In the genomic region with DNA sequence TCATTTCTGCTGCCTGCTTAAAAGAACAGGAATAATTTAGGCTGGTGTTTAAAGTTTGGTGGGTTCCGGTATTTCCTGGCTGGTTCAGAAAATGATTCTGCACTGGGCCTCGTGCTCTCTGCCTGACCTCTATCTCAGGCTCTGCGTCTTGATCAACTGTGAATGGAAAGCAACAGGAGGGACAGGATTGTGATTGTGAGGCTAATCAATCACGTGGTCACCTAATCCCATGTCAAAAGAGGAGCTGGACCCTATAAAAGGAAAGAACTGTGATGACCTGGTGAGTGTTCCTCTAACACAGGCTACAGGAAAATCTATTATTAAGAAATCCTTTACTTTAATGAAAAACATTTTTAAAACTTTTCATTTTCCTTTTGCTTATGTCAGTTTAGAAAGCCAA, we compare ENCODE assay signal across 10 cellular contexts. TPM values are rescaled to one million over a fixed set of nuclear protein-coding genes. Genes with fewer than 3 reads are reported as not detected.
DNase-seq lines count a peak whose midpoint lies in the region; ATAC-seq and TF ChIP-seq lines count a peak whose summit lies in the region.
"Had no signal": no experiment of that assay in that cellular context is flagged by ENCODE, and none has a peak within 500 bp of the region (broad histone marks: within the 10 kb centered on the region; RNA-seq: fewer than 3 reads in every experiment).

Gene DHX32, minus strand, starts transcription at position 101 of the 400 bp plus-strand sequence. CDS start 468 bp downstream, outside the sequence.

- H3K36me3 ChIP-seq in heart left ventricle (peaks cover 0 to 34% (median 13%) of the 10 kb centered on the region in 9 donors), neuronal stem cell (replicated peaks in 1 of 2; ENCODE audit: control insufficient read depth in 2 of 2, insufficient read depth in 2 of 2, low read length in 2 of 2) (peaks cover 3 to 44% of the 10 kb centered on the region in 2 donors)

- H2AK5ac ChIP-seq in neuronal stem cell (ENCODE audit: low read depth, low read length), result no peak within 1 kb of the TSS

- no peaks in the 10 kb centered on the region for H3K27me3 Mint-ChIP-seq in Calu3 (ENCODE audit: unreplicated experiment)
- H3K27me3 Mint-ChIP-seq in activated CD8-positive, alpha-beta T cell treated with anti-CD3 and anti-CD28 coated beads, Interleukin-2, amount 10 ng/mL, durations not matched to agents 7 days and 5 days (ENCODE audit: low read depth), result no peaks in the 10 kb centered on the region

- H3K14ac ChIP-seq in neuronal stem cell (ENCODE audit: low read length), result no peak within 1 kb of the TSS

- no peak within 1 kb of the TSS for H3K23ac ChIP-seq in neuronal stem cell (ENCODE audit: low read depth, low read length, poor library complexity)

- H3K18ac ChIP-seq in neuronal stem cell (ENCODE audit: low read length), result peak within 1 kb of the TSS; percentile 55

- ATAC-seq in activated CD8-positive, alpha-beta T cell treated with anti-CD3 and anti-CD28 coated beads, Interleukin-2, amount 10 ng/mL, durations not matched to agents 7 days and 5 days, result no peak
- ATAC-seq in heart left ventricle (peak; percentile 56 to 83 (median 77)), GM19395 (IDR thresholded peaks at IDR 0.05; ENCODE audit: unreplicated experiment) (no peak), GM21723 (IDR thresholded peaks at IDR 0.05; ENCODE audit: unreplicated experiment) (no peak), HG02610 (IDR thresholded peaks at IDR 0.05; ENCODE audit: unreplicated experiment) (no peak)

- DNase-seq in Calu3 (no peak), heart left ventricle (no peak), neuronal stem cell (ENCODE audit: low spot score) (peak; percentile 87)
- DNase-seq in activated CD8-positive, alpha-beta T cell treated with anti-CD3 and anti-CD28 coated beads, Interleukin-2, amount 10 ng/mL, durations not matched to agents 7 days and 5 days, result no peak
- no peak for DNase-seq in stimulated activated CD4-positive, alpha-beta T cell treated with anti-CD3 and anti-CD28 coated beads, Interleukin-4, amount 100 ng/mL, for 24 hours
- DNase-seq: DMS153, NCI-H1105 treated with DMSO at 0.1 percent for 48 hours had no signal

- no peak within 1 kb of the TSS for H2BK5ac ChIP-seq in neuronal stem cell (ENCODE audit: low read length)

- H3K27ac Mint-ChIP-seq in Calu3 (ENCODE audit: unreplicated experiment), result peak within 1 kb of the TSS; percentile 75
- H3K27ac Mint-ChIP-seq in activated CD8-positive, alpha-beta T cell treated with anti-CD3 and anti-CD28 coated beads, Interleukin-2, amount 10 ng/mL, durations not matched to agents 7 days and 5 days, result no peak within 1 kb of the TSS

- no peak for TF ChIP-seq CTCF in Calu3 (IDR thresholded peaks at IDR 0.05; ENCODE audit: unreplicated experiment)
- no peak for TF ChIP-seq CTCF in heart left ventricle (IDR thresholded peaks at IDR 0.05)

- peaks cover 0 to 36% (median 4%) of the 10 kb centered on the region in 12 donors for H3K4me1 ChIP-seq in heart left ventricle
- H3K4me1 ChIP-seq in neuronal stem cell (ENCODE audit: control insufficient read depth in 2 of 2, insufficient read depth in 1 of 2, low read depth in 1 of 2, low read length in 2 of 2), result peaks cover 7 to 11% of the 10 kb centered on the region in 2 donors

- intact Hi-C loops in Calu3 (cut with micrococcal nuclease; ENCODE audit: unreplicated experiment) (no loop called here), heart left ventricle (cut with DNase I) (no loop called here)

- H3K4me3 Mint-ChIP-seq in Calu3 (ENCODE audit: low read depth, unreplicated experiment), result no peak within 1 kb of the TSS
- H3K4me3 Mint-ChIP-seq in activated CD8-positive, alpha-beta T cell treated with anti-CD3 and anti-CD28 coated beads, Interleukin-2, amount 10 ng/mL, durations not matched to agents 7 days and 5 days, result no peak within 1 kb of the TSS

- peaks cover 0 to 10% (median 7%) of the 10 kb centered on the region in 12 donors for H3K9me3 ChIP-seq in heart left ventricle
- H3K9me3 ChIP-seq in neuronal stem cell (replicated peaks in 1 of 2; ENCODE audit: control insufficient read depth in 2 of 2, insufficient read depth in 1 of 2, low read depth in 1 of 2, low read length in 2 of 2), result peaks cover 3 to 22% of the 10 kb centered on the region in 2 donors

- no peak within 1 kb of the TSS for H2BK120ac ChIP-seq in neuronal stem cell (ENCODE audit: low read depth, low read length)

- peak within 1 kb of the TSS; percentile 34 for H3K4me2 ChIP-seq in neuronal stem cell (ENCODE audit: insufficient read depth, low read length, poor library complexity, severe bottlenecking)

- peak within 1 kb of the TSS; percentile 62 for H2AFZ ChIP-seq in neuronal stem cell (ENCODE audit: low read length)

- peaks cover 37% of the 10 kb centered on the region for H3K4me1 Mint-ChIP-seq in Calu3 (ENCODE audit: low read depth, unreplicated experiment)
- no peaks in the 10 kb centered on the region for H3K4me1 Mint-ChIP-seq in activated CD8-positive, alpha-beta T cell treated with anti-CD3 and anti-CD28 coated beads, Interleukin-2, amount 10 ng/mL, durations not matched to agents 7 days and 5 days (ENCODE audit: low read depth)

- CTCF ChIA-PET in Calu3 (lab: Charles Lee), result no interaction called here
- CTCF ChIA-PET in activated CD8-positive, alpha-beta T cell treated with anti-CD3 and anti-CD28 coated beads, Interleukin-2, amount 10 ng/mL, durations not matched to agents 7 days and 5 days (lab: Charles Lee), result interaction anchor here (1.2 to 1.8 kb wide), 2 partner anchors 12 to 17 kb away, joined by 3 to 8 read pairs; no protein-coding TSS in a partner anchor

- POLR2A ChIA-PET in activated CD8-positive, alpha-beta T cell treated with anti-CD3 and anti-CD28 coated beads, Interleukin-2, amount 10 ng/mL, durations not matched to agents 7 days and 5 days (lab: Charles Lee), result no interaction called here

- 41 to 55% (median 43%) methylated on average over 4 of the region's 4 CpGs for WGBS in heart left ventricle, 4 donors
- no CpG with 5 or more reads among the region's 4 CpGs for WGBS in neuronal stem cell (ENCODE audit: extremely low coverage in 2 of 2, insufficient read length in 2 of 2, insufficient replicate concordance in 1 of 2), 2 donors

- H3K9ac ChIP-seq in neuronal stem cell (ENCODE audit: low read depth, low read length, poor library complexity), result no peak within 1 kb of the TSS

- no peaks in the 10 kb centered on the region for H3K27me3 ChIP-seq in heart left ventricle
- H3K27me3 ChIP-seq in neuronal stem cell (ENCODE audit: control insufficient read depth in 3 of 3, insufficient read depth in 3 of 3, low read depth in 1 of 3, low read length in 3 of 3), result no peaks in the 10 kb centered on the region

- H4K91ac ChIP-seq in neuronal stem cell (ENCODE audit: low read depth, low read length, poor library complexity), result no peak within 1 kb of the TSS

- H3K27ac ChIP-seq in heart left ventricle, result peak within 1 kb of the TSS in 11 of 12 donors; percentile 2 to 74 (median 53)
- H3K27ac ChIP-seq in neuronal stem cell (replicated peaks; ENCODE audit: low read length), result peak within 1 kb of the TSS; percentile 95

- H3K4ac ChIP-seq in neuronal stem cell (ENCODE audit: low read length), result no peak within 1 kb of the TSS

- H3K4me3 ChIP-seq in heart left ventricle (peak within 1 kb of the TSS in 9 of 12 donors; percentile 8 to 36 (median 24)), neuronal stem cell (ENCODE audit: low read length in 2 of 2) (peak within 1 kb of the TSS in 1 of 2 donors; percentile 46)

- no peak for TF ChIP-seq POLR2A in heart left ventricle (IDR thresholded peaks at IDR 0.05)

- H2BK15ac ChIP-seq in neuronal stem cell (ENCODE audit: low read length), result no peak within 1 kb of the TSS

- no peaks in the 10 kb centered on the region for H3K9me3 Mint-ChIP-seq in Calu3 (ENCODE audit: low read depth, unreplicated experiment)
- peaks cover 4% of the 10 kb centered on the region for H3K9me3 Mint-ChIP-seq in activated CD8-positive, alpha-beta T cell treated with anti-CD3 and anti-CD28 coated beads, Interleukin-2, amount 10 ng/mL, durations not matched to agents 7 days and 5 days (ENCODE audit: insufficient read depth)

- no peak within 1 kb of the TSS for H2BK12ac ChIP-seq in neuronal stem cell (ENCODE audit: low read length)

- H4K8ac ChIP-seq in neuronal stem cell (ENCODE audit: low read depth, low read length), result no peak within 1 kb of the TSS

- H3K79me1 ChIP-seq in neuronal stem cell (ENCODE audit: low read depth, low read length), result peaks cover 2% of the 10 kb centered on the region

- H3K36me3 Mint-ChIP-seq in Calu3 (ENCODE audit: insufficient read depth, unreplicated experiment), result peaks cover 14% of the 10 kb centered on the region
- H3K36me3 Mint-ChIP-seq in activated CD8-positive, alpha-beta T cell treated with anti-CD3 and anti-CD28 coated beads, Interleukin-2, amount 10 ng/mL, durations not matched to agents 7 days and 5 days (ENCODE audit: low read depth), result peaks cover 19% of the 10 kb centered on the region

- BruUV-seq in Calu3 (replicated peaks; lab: Mats Ljungman, UMichigan), result no TSS peak

RNA-seq across cellular contexts. Expression of gene DHX32, which starts in this region (rescaled TPM):
- 29.2 and 32.2 TPM in 2 replicates for total RNA-seq in Calu3 (2022)
- total RNA-seq in activated CD8-positive, alpha-beta T cell treated with anti-CD3 and anti-CD28 coated beads, Interleukin-2, amount 10 ng/mL, durations not matched to agents 7 days and 5 days, result 10 to 100 TPM; 14.0 to 14.2 TPM
- total RNA-seq in heart left ventricle, result 10 to 100 TPM; 26.7 to 60.7 (median 44.1) TPM
- 10 to 100 TPM; 24.6 to 28.8 TPM for polyA plus RNA-seq in heart left ventricle
- polyA plus RNA-seq in neuronal stem cell (2013, experiment 1 of 2), result 33.9 TPM
- polyA plus RNA-seq in neuronal stem cell (2013, experiment 2 of 2), result 34.0 TPM

Comparison
In these comparisons a context has a peak if more than half of its experiments do, and no peak if none do; other contexts are left out.
1. ATAC-seq: peak in heart left ventricle (4 of 4); none in activated CD8-positive, alpha-beta T cell treated with anti-CD3 and anti-CD28 coated beads, Interleukin-2, amount 10 ng/mL, durations not matched to agents 7 days and 5 days (single experiment), GM19395 (single experiment), GM21723 (single experiment) and HG02610 (single experiment).